Comparison of ENCODE assay signal across 1 cellular context in genomic region chr7:137948845-137949330, GRCh38.
A peak's percentile ranks its signal among the peaks of the same experiment; 100 is the strongest.
TF ChIP-seq lines count a peak whose summit lies in the region.

No MANE protein-coding gene starts in this region.

TF ChIP-seq in HepG2, 621 proteins besides CTCF, POLR2A, EP300 and RAD21 (continued from another document and continues in another):
- TF ChIP-seq ZNF280D (CRISPR knock-in tag; IDR thresholded peaks at IDR 0.05) (peak; percentile 17; the same call in 1 of the 2 replicates), ASH2L (IDR thresholded peaks at IDR 0.05; ENCODE audit: insufficient read length, low read depth, low read length) (peak; percentile 63), POLR2AphosphoS5 (IDR thresholded peaks at IDR 0.05; ENCODE audit: low read depth, low read length) (peak; percentile 43; the same call in 1 of the 2 replicates), ZKSCAN8 (CRISPR knock-in tag; IDR thresholded peaks at IDR 0.05; ENCODE audit: borderline replicate concordance) (peak; percentile 43; the same call in 1 of the 2 replicates), ZNF460 (CRISPR knock-in tag; IDR thresholded peaks at IDR 0.05; ENCODE audit: borderline replicate concordance) (no peak), ZSCAN12 (CRISPR knock-in tag; IDR thresholded peaks at IDR 0.05) (no peak), GPBP1L1 (CRISPR knock-in tag; IDR thresholded peaks at IDR 0.05) (no peak), ZNF253 (CRISPR knock-in tag; IDR thresholded peaks at IDR 0.05; ENCODE audit: borderline replicate concordance) (no peak), RBM22 (optimal IDR thresholded peaks at IDR 0.05; ENCODE audit: low read length) (peak; percentile 19), SIN3A (IDR thresholded peaks at IDR 0.05; ENCODE audit: borderline replicate concordance, low read depth, low read length) (no peak), FUBP1 (CRISPR knock-in tag; IDR thresholded peaks at IDR 0.05; ENCODE audit: borderline replicate concordance) (no peak), RNF219 (CRISPR knock-in tag; IDR thresholded peaks at IDR 0.05) (no peak), ZNF660 (CRISPR knock-in tag; IDR thresholded peaks at IDR 0.05; ENCODE audit: borderline replicate concordance, low read depth) (no peak), CEBPB (IDR thresholded peaks at IDR 0.05; ENCODE audit: borderline replicate concordance, low read depth, low read length) (peak; percentile 63; the same call in 1 of the 2 replicates), ATF7 (IDR thresholded peaks at IDR 0.05) (no peak), ATF7 (CRISPR knock-in tag; IDR thresholded peaks at IDR 0.05) (no peak), ESRRA (CRISPR knock-in tag; IDR thresholded peaks at IDR 0.05; ENCODE audit: low read depth) (no peak), ZNF121 (CRISPR knock-in tag; IDR thresholded peaks at IDR 0.05) (no peak), MED1 (CRISPR knock-in tag; IDR thresholded peaks at IDR 0.05) (peak; percentile 91), GMEB2 (CRISPR knock-in tag; IDR thresholded peaks at IDR 0.05; ENCODE audit: low read depth) (no peak), ZNF598 (CRISPR knock-in tag; IDR thresholded peaks at IDR 0.05; ENCODE audit: borderline replicate concordance) (no peak), SMAD3 (CRISPR knock-in tag; IDR thresholded peaks at IDR 0.05) (no peak), KIAA2018 (CRISPR knock-in tag; IDR thresholded peaks at IDR 0.05; ENCODE audit: borderline replicate concordance) (no peak), ZNF564 (CRISPR knock-in tag; IDR thresholded peaks at IDR 0.05) (no peak), TSC22D2 (CRISPR knock-in tag; IDR thresholded peaks at IDR 0.05; ENCODE audit: borderline replicate concordance) (0 out of 2 replicates have a peak, but pooled peaks have one; percentile 43)
- TF ChIP-seq, protein P1, sequence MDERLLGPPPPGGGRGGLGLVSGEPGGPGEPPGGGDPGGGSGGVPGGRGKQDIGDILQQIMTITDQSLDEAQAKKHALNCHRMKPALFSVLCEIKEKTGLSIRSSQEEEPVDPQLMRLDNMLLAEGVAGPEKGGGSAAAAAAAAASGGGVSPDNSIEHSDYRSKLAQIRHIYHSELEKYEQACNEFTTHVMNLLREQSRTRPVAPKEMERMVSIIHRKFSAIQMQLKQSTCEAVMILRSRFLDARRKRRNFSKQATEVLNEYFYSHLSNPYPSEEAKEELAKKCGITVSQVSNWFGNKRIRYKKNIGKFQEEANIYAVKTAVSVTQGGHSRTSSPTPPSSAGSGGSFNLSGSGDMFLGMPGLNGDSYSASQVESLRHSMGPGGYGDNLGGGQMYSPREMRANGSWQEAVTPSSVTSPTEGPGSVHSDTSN (CRISPR knock-in tag; IDR thresholded peaks at IDR 0.05), result no peak
- TF ChIP-seq, protein P2, sequence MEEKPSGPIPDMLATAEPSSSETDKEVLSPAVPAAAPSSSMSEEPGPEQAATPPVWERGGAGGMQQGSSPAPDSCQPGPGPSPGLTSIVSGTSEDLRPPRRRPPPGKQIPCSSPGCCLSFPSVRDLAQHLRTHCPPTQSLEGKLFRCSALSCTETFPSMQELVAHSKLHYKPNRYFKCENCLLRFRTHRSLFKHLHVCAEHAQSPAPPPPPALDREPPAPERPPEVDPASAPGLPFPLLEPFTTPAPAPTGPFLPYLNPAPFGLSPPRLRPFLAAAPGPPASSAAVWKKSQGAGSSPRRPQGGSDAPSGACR (CRISPR knock-in tag; IDR thresholded peaks at IDR 0.05), result peak; percentile 61
- TF ChIP-seq, protein P3, sequence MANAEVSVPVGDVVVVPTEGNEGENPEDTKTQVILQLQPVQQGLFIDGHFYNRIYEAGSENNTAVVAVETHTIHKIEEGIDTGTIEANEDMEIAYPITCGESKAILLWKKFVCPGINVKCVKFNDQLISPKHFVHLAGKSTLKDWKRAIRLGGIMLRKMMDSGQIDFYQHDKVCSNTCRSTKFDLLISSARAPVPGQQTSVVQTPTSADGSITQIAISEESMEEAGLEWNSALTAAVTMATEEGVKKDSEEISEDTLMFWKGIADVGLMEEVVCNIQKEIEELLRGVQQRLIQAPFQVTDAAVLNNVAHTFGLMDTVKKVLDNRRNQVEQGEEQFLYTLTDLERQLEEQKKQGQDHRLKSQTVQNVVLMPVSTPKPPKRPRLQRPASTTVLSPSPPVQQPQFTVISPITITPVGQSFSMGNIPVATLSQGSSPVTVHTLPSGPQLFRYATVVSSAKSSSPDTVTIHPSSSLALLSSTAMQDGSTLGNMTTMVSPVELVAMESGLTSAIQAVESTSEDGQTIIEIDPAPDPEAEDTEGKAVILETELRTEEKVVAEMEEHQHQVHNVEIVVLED (CRISPR knock-in tag; IDR thresholded peaks at IDR 0.05; ENCODE audit: borderline replicate concordance), result no peak
